ENCODE assay signal across 1 cellular context in the genomic region with DNA sequence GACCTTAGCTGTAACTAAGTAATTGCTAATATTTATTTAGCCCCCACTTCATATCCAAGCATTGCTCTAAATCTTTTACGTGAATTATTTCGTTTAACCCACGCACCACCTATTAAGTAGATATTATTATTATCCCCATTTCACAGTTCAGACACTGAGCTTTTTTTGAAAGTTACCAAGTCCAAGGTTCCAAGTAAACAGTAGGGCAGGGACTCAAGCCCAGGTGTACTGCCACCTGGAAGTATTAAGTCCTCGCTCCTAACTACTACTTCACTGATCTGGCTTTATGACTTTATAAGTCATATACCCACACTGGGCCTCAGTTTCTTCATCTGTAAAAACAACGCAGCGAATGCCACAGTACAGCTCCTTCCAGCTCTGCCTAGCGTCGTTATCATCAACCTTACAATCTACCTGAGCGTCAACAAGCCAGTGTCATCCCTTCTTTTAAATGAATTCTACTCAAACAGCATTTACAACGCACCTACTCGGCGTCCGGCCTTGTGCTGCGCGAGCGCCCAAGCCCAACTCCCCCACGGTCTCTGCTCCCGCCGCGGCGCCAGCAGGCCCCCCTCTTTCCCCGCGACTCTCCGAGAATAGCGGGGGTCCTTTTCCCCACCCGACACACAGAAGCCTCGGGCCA.
TF ChIP-seq lines count a peak whose summit lies in the region.

No MANE protein-coding gene starts in this region.

TF ChIP-seq in K562, 482 proteins besides CTCF, POLR2A, EP300 and RAD21 (continued from another document and continues in another):
- TF ChIP-seq, protein P1, sequence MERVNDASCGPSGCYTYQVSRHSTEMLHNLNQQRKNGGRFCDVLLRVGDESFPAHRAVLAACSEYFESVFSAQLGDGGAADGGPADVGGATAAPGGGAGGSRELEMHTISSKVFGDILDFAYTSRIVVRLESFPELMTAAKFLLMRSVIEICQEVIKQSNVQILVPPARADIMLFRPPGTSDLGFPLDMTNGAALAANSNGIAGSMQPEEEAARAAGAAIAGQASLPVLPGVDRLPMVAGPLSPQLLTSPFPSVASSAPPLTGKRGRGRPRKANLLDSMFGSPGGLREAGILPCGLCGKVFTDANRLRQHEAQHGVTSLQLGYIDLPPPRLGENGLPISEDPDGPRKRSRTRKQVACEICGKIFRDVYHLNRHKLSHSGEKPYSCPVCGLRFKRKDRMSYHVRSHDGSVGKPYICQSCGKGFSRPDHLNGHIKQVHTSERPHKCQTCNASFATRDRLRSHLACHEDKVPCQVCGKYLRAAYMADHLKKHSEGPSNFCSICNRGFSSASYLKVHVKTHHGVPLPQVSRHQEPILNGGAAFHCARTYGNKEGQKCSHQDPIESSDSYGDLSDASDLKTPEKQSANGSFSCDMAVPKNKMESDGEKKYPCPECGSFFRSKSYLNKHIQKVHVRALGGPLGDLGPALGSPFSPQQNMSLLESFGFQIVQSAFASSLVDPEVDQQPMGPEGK (CRISPR knock-in tag; IDR thresholded peaks at IDR 0.05; ENCODE audit: borderline replicate concordance) = no peak
- TF ChIP-seq HSF4 (CRISPR knock-in tag; IDR thresholded peaks at IDR 0.05; ENCODE audit: borderline replicate concordance) = no peak
- TF ChIP-seq RHOXF2B (CRISPR knock-in tag; conservative IDR thresholded peaks at IDR 0.05) = no peak
- no peak for TF ChIP-seq MCM2 (IDR thresholded peaks at IDR 0.05; ENCODE audit: low read depth)
- TF ChIP-seq NELFE (IDR thresholded peaks at IDR 0.05; ENCODE audit: insufficient read depth, insufficient read length) = no peak
- TF ChIP-seq ZNF175 (CRISPR knock-in tag; IDR thresholded peaks at IDR 0.05; ENCODE audit: low read depth) = no peak
- TF ChIP-seq, protein P2, sequence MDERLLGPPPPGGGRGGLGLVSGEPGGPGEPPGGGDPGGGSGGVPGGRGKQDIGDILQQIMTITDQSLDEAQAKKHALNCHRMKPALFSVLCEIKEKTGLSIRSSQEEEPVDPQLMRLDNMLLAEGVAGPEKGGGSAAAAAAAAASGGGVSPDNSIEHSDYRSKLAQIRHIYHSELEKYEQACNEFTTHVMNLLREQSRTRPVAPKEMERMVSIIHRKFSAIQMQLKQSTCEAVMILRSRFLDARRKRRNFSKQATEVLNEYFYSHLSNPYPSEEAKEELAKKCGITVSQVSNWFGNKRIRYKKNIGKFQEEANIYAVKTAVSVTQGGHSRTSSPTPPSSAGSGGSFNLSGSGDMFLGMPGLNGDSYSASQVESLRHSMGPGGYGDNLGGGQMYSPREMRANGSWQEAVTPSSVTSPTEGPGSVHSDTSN (CRISPR knock-in tag; IDR thresholded peaks at IDR 0.05; ENCODE audit: low read depth) = no peak
- TF ChIP-seq, protein P2 (tag; conservative IDR thresholded peaks at IDR 0.05; ENCODE audit: low read depth) = no peak
- TF ChIP-seq HDAC3 (IDR thresholded peaks at IDR 0.05; ENCODE audit: borderline replicate concordance, partially characterized antibody) = no peak
- TF ChIP-seq ZEB2 (IDR thresholded peaks at IDR 0.05) = peak; percentile 66
- no peak for TF ChIP-seq PTTG1 (tag; IDR thresholded peaks at IDR 0.05; ENCODE audit: low read depth)
- no peak for TF ChIP-seq DDX20 (tag; IDR thresholded peaks at IDR 0.05; ENCODE audit: low read depth)
- TF ChIP-seq NONO (IDR thresholded peaks at IDR 0.05; ENCODE audit: low read depth in 2 of 2, low read length in 1 of 2) = no peak
- TF ChIP-seq MED1 (CRISPR knock-in tag; IDR thresholded peaks at IDR 0.05; ENCODE audit: borderline replicate concordance) = no peak
- peak; percentile 95 for TF ChIP-seq ZKSCAN1 (IDR thresholded peaks at IDR 0.05; ENCODE audit: low read depth, low read length)
- TF ChIP-seq FOXJ2 (tag; IDR thresholded peaks at IDR 0.05) = peak; percentile 34; the same call in 1 of the 2 replicates
- no peak for TF ChIP-seq ZNF589 (CRISPR knock-in tag; IDR thresholded peaks at IDR 0.05; ENCODE audit: low read depth)
- TF ChIP-seq GABPA (tag; conservative IDR thresholded peaks at IDR 0.05; ENCODE audit: low read depth) = no peak
- 0 out of 2 replicates have a peak, but pooled peaks have one; percentile 30 for TF ChIP-seq ELF2 (CRISPR knock-in tag; IDR thresholded peaks at IDR 0.05)
- TF ChIP-seq ELK3 (CRISPR knock-in tag; IDR thresholded peaks at IDR 0.05) = no peak
- TF ChIP-seq SNRNP70 (optimal IDR thresholded peaks at IDR 0.05; ENCODE audit: low read depth, low read length) = no peak
- TF ChIP-seq XRCC5 (IDR thresholded peaks at IDR 0.05; ENCODE audit: low read depth, low read length) = no peak
- TF ChIP-seq SPI1 (IDR thresholded peaks at IDR 0.05; ENCODE audit: borderline replicate concordance, low read depth, low read length) = no peak
- no peak for TF ChIP-seq ARNT (IDR thresholded peaks at IDR 0.05)
- TF ChIP-seq KDM1A (IDR thresholded peaks at IDR 0.05) = no peak
- no peak for TF ChIP-seq TBL1XR1 (IDR thresholded peaks at IDR 0.05; ENCODE audit: low read length in 2 of 2)
- no peak for TF ChIP-seq CHD4 (IDR thresholded peaks at IDR 0.05; ENCODE audit: insufficient read depth, insufficient replicate concordance, low read depth, low read length, poor library complexity, severe bottlenecking)
- 0 out of 2 replicates have a peak, but pooled peaks have one; percentile 28 for TF ChIP-seq RBM14 (IDR thresholded peaks at IDR 0.05; ENCODE audit: borderline replicate concordance, insufficient read depth, low read depth, low read length)
- TF ChIP-seq TCF15 (CRISPR knock-in tag; IDR thresholded peaks at IDR 0.05) = no peak
- no peak for TF ChIP-seq NCOA6 (IDR thresholded peaks at IDR 0.05)
- TF ChIP-seq ILF3 (IDR thresholded peaks at IDR 0.05; ENCODE audit: borderline replicate concordance) = no peak
- no peak for TF ChIP-seq DMBX1 (CRISPR knock-in tag; IDR thresholded peaks at IDR 0.05; ENCODE audit: borderline replicate concordance)
- TF ChIP-seq PHTF2 (CRISPR knock-in tag; IDR thresholded peaks at IDR 0.05) = no peak
- no peak for TF ChIP-seq RBM34 (IDR thresholded peaks at IDR 0.05; ENCODE audit: borderline replicate concordance, insufficient read depth, low read length)
- TF ChIP-seq ZNF507 (tag; conservative IDR thresholded peaks at IDR 0.05) = no peak
- TF ChIP-seq FOXA1 (IDR thresholded peaks at IDR 0.05; ENCODE audit: borderline replicate concordance) = no peak
- TF ChIP-seq STAT5A (IDR thresholded peaks at IDR 0.05; ENCODE audit: borderline replicate concordance, low read length) = no peak
- TF ChIP-seq, protein P3, sequence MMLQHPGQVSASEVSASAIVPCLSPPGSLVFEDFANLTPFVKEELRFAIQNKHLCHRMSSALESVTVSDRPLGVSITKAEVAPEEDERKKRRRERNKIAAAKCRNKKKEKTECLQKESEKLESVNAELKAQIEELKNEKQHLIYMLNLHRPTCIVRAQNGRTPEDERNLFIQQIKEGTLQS (IDR thresholded peaks at IDR 0.05) = no peak
- TF ChIP-seq, protein P3 (CRISPR knock-in tag; conservative IDR thresholded peaks at IDR 0.05) = no peak
- no peak for TF ChIP-seq DPF2 (IDR thresholded peaks at IDR 0.05)
- no peak for TF ChIP-seq RREB1 (CRISPR knock-in tag; IDR thresholded peaks at IDR 0.05)
- no peak for TF ChIP-seq SFPQ (IDR thresholded peaks at IDR 0.05; ENCODE audit: low read depth, low read length)
- TF ChIP-seq CBX8 (IDR thresholded peaks at IDR 0.05; ENCODE audit: borderline replicate concordance, extremely low read depth, low read depth, low read length, poor library complexity, severe bottlenecking) = no peak
- no peak for TF ChIP-seq NR3C1 (CRISPR knock-in tag; IDR thresholded peaks at IDR 0.05)
- no peak for TF ChIP-seq TOE1 (IDR thresholded peaks at IDR 0.05; ENCODE audit: borderline replicate concordance)
- TF ChIP-seq TOE1 (CRISPR knock-in tag; IDR thresholded peaks at IDR 0.05; ENCODE audit: borderline replicate concordance, low read depth) = 0 out of 2 replicates have a peak, but pooled peaks have one; percentile 63
- TF ChIP-seq, protein P4, sequence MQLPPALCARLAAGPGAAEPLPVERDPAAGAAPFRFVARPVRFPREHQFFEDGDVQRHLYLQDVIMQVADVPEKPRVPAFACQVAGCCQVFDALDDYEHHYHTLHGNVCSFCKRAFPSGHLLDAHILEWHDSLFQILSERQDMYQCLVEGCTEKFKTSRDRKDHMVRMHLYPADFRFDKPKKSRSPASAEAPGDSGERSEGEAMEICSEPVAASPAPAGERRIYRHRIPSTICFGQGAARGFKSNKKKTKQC (CRISPR knock-in tag; IDR thresholded peaks at IDR 0.05) = no peak
- TF ChIP-seq MTF1 (CRISPR knock-in tag; IDR thresholded peaks at IDR 0.05; ENCODE audit: borderline replicate concordance) = no peak
- no peak for TF ChIP-seq RBM39 (optimal IDR thresholded peaks at IDR 0.05; ENCODE audit: low read depth, low read length)
- no peak for TF ChIP-seq ADNP (tag; IDR thresholded peaks at IDR 0.05)
- no peak for TF ChIP-seq CBFA2T3 (IDR thresholded peaks at IDR 0.05)
- no peak for TF ChIP-seq TAL1 (IDR thresholded peaks at IDR 0.05)
